6 cellular contexts compared by ENCODE assay signal in genomic region chr11:46675288-46675851, GRCh38.
DNase-seq lines count a peak whose midpoint lies in the region; ATAC-seq lines count a peak whose summit lies in the region.

No MANE protein-coding gene starts in this region.

- DNase-seq in effector memory CD4-positive, alpha-beta T cell, result no peak
- no peak for DNase-seq in T1000 (lab: John Stamatoyannopoulos, UW)
- DNase-seq in SHP77 treated with DMSO at 0.1 percent for 48 hours (lab: John Stamatoyannopoulos, UW), result no peak

- no peak overlapping the region for H3K9ac ChIP-seq in rectal smooth muscle tissue (ENCODE audit: low read length)

- no peak for ATAC-seq in GM18870 (IDR thresholded peaks at IDR 0.05; ENCODE audit: unreplicated experiment)

- H3K4me1 ChIP-seq in effector memory CD4-positive, alpha-beta T cell (ENCODE audit: control insufficient read depth, insufficient read depth, low read length, poor library complexity, severe bottlenecking), result peaks cover 66% of the 10 kb centered on the region
- peaks cover 12% of the 10 kb centered on the region for H3K4me1 ChIP-seq in rectal smooth muscle tissue (ENCODE audit: control insufficient read depth, insufficient read depth, low read length)

- no peak overlapping the region for H3K4me3 ChIP-seq in effector memory CD4-positive, alpha-beta T cell (ENCODE audit: insufficient read depth, low read depth, low read length, poor library complexity, severe bottlenecking)
- H3K4me3 ChIP-seq in rectal smooth muscle tissue (ENCODE audit: low read length), result no peak overlapping the region

- H3K36me3 ChIP-seq in KOPT-K1 (ENCODE audit: insufficient read depth, low read length), result peaks cover 66% of the 10 kb centered on the region
- peaks cover 44% of the 10 kb centered on the region for H3K36me3 ChIP-seq in effector memory CD4-positive, alpha-beta T cell (ENCODE audit: control insufficient read depth, insufficient read depth, low read length)
- H3K36me3 ChIP-seq in rectal smooth muscle tissue (ENCODE audit: control insufficient read depth, insufficient read depth, low read length), result peaks cover 48% of the 10 kb centered on the region

- H3K27me3 ChIP-seq in effector memory CD4-positive, alpha-beta T cell (replicated peaks; ENCODE audit: control insufficient read depth, insufficient read depth, low read length, poor library complexity, severe bottlenecking), result no peaks in the 10 kb centered on the region
- no peaks in the 10 kb centered on the region for H3K27me3 ChIP-seq in rectal smooth muscle tissue (ENCODE audit: control insufficient read depth, insufficient read depth, low read length)

- H3K27ac ChIP-seq in KOPT-K1 (ENCODE audit: low read depth, low read length, poor library complexity, severe bottlenecking), result peak overlapping the region; percentile 35
- peak overlapping the region; percentile 40 for H3K27ac ChIP-seq in effector memory CD4-positive, alpha-beta T cell (ENCODE audit: insufficient read depth, low read length, poor library complexity, severe bottlenecking)
- peak overlapping the region; percentile 58 for H3K27ac ChIP-seq in rectal smooth muscle tissue (ENCODE audit: low read depth, low read length)

- H3K9me3 ChIP-seq in KOPT-K1 (ENCODE audit: insufficient read depth, low read length, poor library complexity, severe bottlenecking), result no peaks in the 10 kb centered on the region
- no peaks in the 10 kb centered on the region for H3K9me3 ChIP-seq in effector memory CD4-positive, alpha-beta T cell (ENCODE audit: control insufficient read depth, low read length)
